Comparison of ENCODE assay signal across 8 cellular contexts in genomic region chrX:19382500-19383145, GRCh38. TPM values are rescaled to one million over a fixed set of nuclear protein-coding genes. Genes with fewer than 3 reads are reported as not detected.
DNase-seq lines count a peak whose midpoint lies in the region; ATAC-seq and TF ChIP-seq lines count a peak whose summit lies in the region.

No MANE protein-coding gene starts in this region.

- no peaks in the 10 kb centered on the region for H3K4me1 ChIP-seq in HAP-1

- ATAC-seq in GM18517 (IDR thresholded peaks at IDR 0.05; ENCODE audit: unreplicated experiment) (no peak), HG03439 (IDR thresholded peaks at IDR 0.05; ENCODE audit: unreplicated experiment) (no peak)

- H3K9me3 ChIP-seq in HAP-1: no peaks in the 10 kb centered on the region

- H3K4me3 ChIP-seq in HAP-1 (no peak overlapping the region), fibroblast of villous mesenchyme (ENCODE audit: low read depth, low read length) (no peak overlapping the region)

- no peaks in the 10 kb centered on the region for H3K27me3 ChIP-seq in HAP-1 (ENCODE audit: low read depth)

- peaks cover 9% of the 10 kb centered on the region for H3K36me3 ChIP-seq in HAP-1 (replicated peaks)

- DNase-seq in D341Med (ENCODE audit: low spot score): peak; percentile 74
- peak; percentile 43 to 77 for DNase-seq in HAP-1 (ENCODE audit: low spot score in 2 of 2)
- DNase-seq in NOMO-1 (lab: John Stamatoyannopoulos, UW; ENCODE audit: unreplicated experiment in 2 of 2): peak; percentile 60 to 63
- peak; percentile 10 for DNase-seq in activated T-cell treated with anti-CD3 and anti-CD28 coated beads for 24 hours (ENCODE audit: low read depth)
- DNase-seq in fibroblast of villous mesenchyme (ENCODE audit: low read depth): peak; percentile 22
- DNase-seq in pons (ENCODE audit: low spot score): peak; percentile 20

- in situ Hi-C loops in HAP-1 (cut with MboI; ENCODE audit: low sequenced_read_pairs): loop anchor here (25.0 kb wide), 1 partner anchor 680 kb away; no protein-coding TSS in a partner anchor

- TF ChIP-seq CTCF in fibroblast of villous mesenchyme (IDR thresholded peaks at IDR 0.05; ENCODE audit: insufficient read depth, low read depth, low read length): peak; percentile 63

RNA-seq across cellular contexts. Expression of gene PDHA1, which starts 38.9 kb away (rescaled TPM):
- 32.4 and 42.5 TPM in 2 replicates for total RNA-seq in fibroblast of villous mesenchyme

Comparison
In these comparisons a context has a peak if more than half of its experiments do, and no peak if none do; other contexts are left out.
1. DNase-seq: peak in every context shown above with its lines; median percentile 74 in D341Med; 62 in NOMO-1; 60 in HAP-1; 22 in fibroblast of villous mesenchyme; 20 in pons; 10 in activated T-cell treated with anti-CD3 and anti-CD28 coated beads for 24 hours.